24 cellular contexts compared by ENCODE assay signal in genomic region chr17:61238455-61238933, GRCh38.
A peak's percentile ranks its signal among the peaks of the same experiment; 100 is the strongest.
DNase-seq lines count a peak whose midpoint lies in the region; ATAC-seq and TF ChIP-seq lines count a peak whose summit lies in the region.
"Had no signal": no experiment of that assay in that cellular context is flagged by ENCODE, and none has a peak within 500 bp of the region (broad histone marks: within the 10 kb centered on the region; RNA-seq: fewer than 3 reads in every experiment).

No MANE protein-coding gene starts in this region.

- H3K56ac ChIP-seq in IMR-90 (ENCODE audit: extremely low read depth, insufficient read depth, low read length), result no peak overlapping the region

- 0 out of 3 replicates have a peak overlapping the region, but pooled peaks have one; percentile 54 for H2BK15ac ChIP-seq in IMR-90 (ENCODE audit: low read depth, low read length)

- POLR2A ChIA-PET in IMR-90 (lab: Charles Lee; ENCODE audit: unreplicated experiment), result interaction anchor here (0.7 kb wide), 1 partner anchor 48 kb away, joined by 3 read pairs; no protein-coding TSS in a partner anchor

- H2AK9ac ChIP-seq in IMR-90 (replicated peaks; ENCODE audit: low read depth, low read length, poor library complexity), result no peak overlapping the region

- no peak overlapping the region; the same call in 1 of the 2 replicates for H3K14ac ChIP-seq in IMR-90 (replicated peaks; ENCODE audit: low read depth, low read length)

- no peaks in the 10 kb centered on the region for H3K27me3 Mint-ChIP-seq in effector memory CD8-positive, alpha-beta T cell
- H3K27me3 Mint-ChIP-seq: progenitor cell of endocrine pancreas had no signal

- H3K23ac ChIP-seq in IMR-90 (ENCODE audit: low read depth, low read length), result peak overlapping the region; percentile 33; the same call in 1 of the 2 replicates

- no peak overlapping the region for H2BK5ac ChIP-seq in IMR-90 (ENCODE audit: low read depth, low read length, poor library complexity, severe bottlenecking)

- peak overlapping the region; percentile 6; the same call in 1 of the 2 replicates for H4K5ac ChIP-seq in IMR-90 (ENCODE audit: low read depth, low read length)

- no peaks in the 10 kb centered on the region for H3K27me3 ChIP-seq in IMR-90 (ENCODE audit: control insufficient read depth, insufficient read depth, low read length)
- no peaks in the 10 kb centered on the region for H3K27me3 ChIP-seq in adrenal gland
- no peaks in the 10 kb centered on the region for H3K27me3 ChIP-seq in psoas muscle (ENCODE audit: insufficient read depth in 3 of 3, low read length in 2 of 3)
- H3K27me3 ChIP-seq: ascending aorta, upper lobe of left lung had no signal

- no peaks in the 10 kb centered on the region for H3K36me3 Mint-ChIP-seq in effector memory CD8-positive, alpha-beta T cell (ENCODE audit: insufficient read depth)

- no peak overlapping the region for H2AFZ ChIP-seq in IMR-90 (replicated peaks; ENCODE audit: low read length, poor library complexity)

- H3K9ac ChIP-seq in IMR-90 (ENCODE audit: low read depth, low read length), result no peak overlapping the region

- in situ Hi-C loops in Caki2 (cut with HindIII; ENCODE audit: low pct_unique_long_range_greater_than_20kb, low sequenced_read_pairs) (no loop called here), IMR-90 (cut with MboI; ENCODE audit: low sequenced_read_pairs) (no loop called here)

- intact Hi-C loops in IMR-90 (cut with micrococcal nuclease) (no loop called here), adrenal gland (cut with DNase I) (no loop called here), psoas muscle (cut with DNase I) (no loop called here)

- H4K8ac ChIP-seq in IMR-90 (ENCODE audit: low read depth in 2 of 2, low read length in 2 of 2), result peak overlapping the region; percentile 46 to 74; a peak in 1 of 4 replicates

- H4K20me1 ChIP-seq in IMR-90 (ENCODE audit: insufficient read depth, low read length), result no peaks in the 10 kb centered on the region

- dilution Hi-C loops in IMR-90 (cut with HindIII; ENCODE audit: low sequenced_read_pairs, unreplicated experiment), result no loop called here

- peaks cover 17% of the 10 kb centered on the region for H3K4me1 ChIP-seq in IMR-90 (ENCODE audit: control insufficient read depth, insufficient read depth, low read length)
- H3K4me1 ChIP-seq in adrenal gland (replicated peaks in 1 of 2), result peaks cover 7 to 12% of the 10 kb centered on the region in 2 donors
- H3K4me1 ChIP-seq in psoas muscle, result peaks cover 13% of the 10 kb centered on the region

- DNase-seq in Caki2 (ENCODE audit: low read depth), result peak; percentile 27
- DNase-seq in IMR-90, result no peak
- DNase-seq in adrenal gland, result peak in 3 of 7 donors; percentile 14 to 50 (median 23)
- no peak for DNase-seq in psoas muscle
- no peak for DNase-seq in effector memory CD8-positive, alpha-beta T cell
- no peak for DNase-seq in A172 (ENCODE audit: low spot score)
- DNase-seq: activated CD4-positive, alpha-beta T cell treated with anti-CD3 and anti-CD28 coated beads, Interleukin-2, amount 50 U/mL, for 4 hours; activated naive CD4-positive, alpha-beta T cell treated with anti-CD3 and anti-CD28 coated beads, Interleukin-2, amount 50 U/mL, for 16 hours; activated T-cell treated with anti-CD3 and anti-CD28 coated beads for 4 hours; Kasumi-1; NCI-H1092; NCI-H2081 treated with DMSO at 0.1 percent for 48 hours; NCI-H510A; SIG-M5; stimulated activated CD4-positive, alpha-beta T cell treated with anti-CD3 and anti-CD28 coated beads, Interleukin-2, amount 100 ng/mL, for 48 hours; stimulated activated naive CD4-positive, alpha-beta T cell treated with Interleukin-2 at 50 U/mL for 16 hours; upper lobe of left lung; WERI-Rb-1 had no signal

- H3K4me3 ChIP-seq in IMR-90 (ENCODE audit: insufficient read depth, low read depth, low read length), result no peak overlapping the region
- no peak overlapping the region for H3K4me3 ChIP-seq in adrenal gland
- H3K4me3 ChIP-seq in psoas muscle, result no peak overlapping the region
- H3K4me3 ChIP-seq: ascending aorta, smooth muscle cell, upper lobe of left lung had no signal

- no CpG with 5 or more reads among the region's 6 CpGs for WGBS in IMR-90 (ENCODE audit: extremely low coverage in 2 of 2, insufficient read length in 1 of 2), 2 experiments
- 39 to 56% (median 45%) methylated on average over 6 of the region's 6 CpGs for WGBS in adrenal gland, 4 donors
- WGBS in psoas muscle, 3 donors, result 23 to 37% (median 23%) methylated on average over 6 of the region's 6 CpGs

- no peak for TF ChIP-seq CTCF in IMR-90 (conservative IDR thresholded peaks at IDR 0.05; ENCODE audit: low read depth, low read length)
- TF ChIP-seq CTCF in adrenal gland (IDR thresholded peaks at IDR 0.05), result no peak
- TF ChIP-seq CTCF in psoas muscle (IDR thresholded peaks at IDR 0.05), result no peak

- ATAC-seq in IMR-90 (ENCODE audit: low read depth), result no peak
- peak; percentile 42 to 86 (median 78) for ATAC-seq in psoas muscle
- ATAC-seq in effector memory CD8-positive, alpha-beta T cell (replicated peaks), result no peak
- ATAC-seq in HG02884 (IDR thresholded peaks at IDR 0.05; ENCODE audit: unreplicated experiment), result no peak

- peak overlapping the region; percentile 9; the same call in 1 of the 2 replicates for H3K18ac ChIP-seq in IMR-90 (ENCODE audit: low read depth, low read length)

- TF ChIP-seq POLR2A in IMR-90 (IDR thresholded peaks at IDR 0.05; ENCODE audit: low read depth, low read length) (no peak), adrenal gland (IDR thresholded peaks at IDR 0.05) (no peak)

- TF ChIP-seq RAD21 in IMR-90 (IDR thresholded peaks at IDR 0.05; ENCODE audit: low read length), result no peak

- no peak overlapping the region for H3K4me3 Mint-ChIP-seq in effector memory CD8-positive, alpha-beta T cell
- H3K4me3 Mint-ChIP-seq: neural crest cell had no signal

- CTCF ChIA-PET in IMR-90 (lab: Yijun Ruan, JAX), result interaction anchor here (0.6 to 1.2 kb wide), 2 partner anchors 11 to 186 kb away, joined by 4 read pairs; no protein-coding TSS in a partner anchor

- peak overlapping the region; percentile 60 for H3K4ac ChIP-seq in IMR-90 (ENCODE audit: low read depth, low read length)

- peak overlapping the region; percentile 33 for H2BK20ac ChIP-seq in IMR-90 (ENCODE audit: low read depth, low read length)

- H3K36me3 ChIP-seq in IMR-90 (ENCODE audit: control insufficient read depth, insufficient read depth, low read length) (no peaks in the 10 kb centered on the region), adrenal gland (replicated peaks in 1 of 2) (no peaks in the 10 kb centered on the region), psoas muscle (ENCODE audit: insufficient read depth in 1 of 2, low read depth in 1 of 2) (no peaks in the 10 kb centered on the region)
- H3K36me3 ChIP-seq: ascending aorta, upper lobe of left lung, WERI-Rb-1 had no signal

- H3K9me3 ChIP-seq in IMR-90 (ENCODE audit: control insufficient read depth, insufficient read depth, low read length) (no peaks in the 10 kb centered on the region), adrenal gland (replicated peaks in 1 of 3) (no peaks in the 10 kb centered on the region), psoas muscle (no peaks in the 10 kb centered on the region)
- H3K9me3 ChIP-seq: ascending aorta, upper lobe of left lung had no signal

- no peaks in the 10 kb centered on the region for H3K4me1 Mint-ChIP-seq in effector memory CD8-positive, alpha-beta T cell (ENCODE audit: low read depth in 2 of 2)

- H2BK120ac ChIP-seq in IMR-90 (ENCODE audit: low read depth, low read length), result peak overlapping the region; percentile 59; the same call in 1 of the 2 replicates

- peak overlapping the region; percentile 93 for H2AK5ac ChIP-seq in IMR-90 (ENCODE audit: low read depth, low read length)

- H3K4me2 ChIP-seq in IMR-90 (ENCODE audit: low read depth, low read length), result no peak overlapping the region
- H3K4me2 ChIP-seq: smooth muscle cell had no signal

- peaks cover 6% of the 10 kb centered on the region; the same call in 1 of the 2 replicates for H3K9me1 ChIP-seq in IMR-90 (ENCODE audit: insufficient read depth, low read length)

- no peak overlapping the region for H3K27ac ChIP-seq in IMR-90 (ENCODE audit: insufficient read depth, low read length)
- peak overlapping the region in 4 of 5 donors; percentile 8 to 68 (median 55) for H3K27ac ChIP-seq in adrenal gland
- peak overlapping the region; percentile 71 for H3K27ac ChIP-seq in psoas muscle
- H3K27ac ChIP-seq: ascending aorta, WERI-Rb-1 had no signal

- no peaks in the 10 kb centered on the region for H3K9me3 Mint-ChIP-seq in effector memory CD8-positive, alpha-beta T cell
- H3K9me3 Mint-ChIP-seq: neural crest cell; T-helper 1 cell treated with Interleukin-12 subunit alpha and Interleukin-12 subunit beta and Interleukin-4 antibody, amounts not matched to agents 30 μg/mL and 1 μg/mL, for 36 hours had no signal

- no TSS peak for BruUV-seq in IMR-90 (replicated peaks; lab: Mats Ljungman, UMichigan)

- H3K79me1 ChIP-seq in IMR-90 (ENCODE audit: low read depth in 1 of 2, low read length in 2 of 2), result peaks cover 0 to 4% of the 10 kb centered on the region in 2 experiments; a peak in 1 of 4 replicates

- peak overlapping the region; percentile 46; the same call in 1 of the 2 replicates for H4K91ac ChIP-seq in IMR-90 (ENCODE audit: insufficient read depth, low read depth, low read length)

- no peak overlapping the region for H3K27ac Mint-ChIP-seq in effector memory CD8-positive, alpha-beta T cell
- H3K27ac Mint-ChIP-seq: progenitor cell of endocrine pancreas had no signal

TF ChIP-seq in IMR-90, 13 proteins besides CTCF, POLR2A, EP300 and RAD21 (continues in another document):
- TF ChIP-seq MAFK (IDR thresholded peaks at IDR 0.05; ENCODE audit: low read depth, low read length), result no peak
- no peak for TF ChIP-seq MXI1 (IDR thresholded peaks at IDR 0.05; ENCODE audit: borderline replicate concordance, low read depth, low read length)
- no peak for TF ChIP-seq NFE2L2 (IDR thresholded peaks at IDR 0.05; ENCODE audit: low read depth, low read length)
- TF ChIP-seq MAZ (IDR thresholded peaks at IDR 0.05; ENCODE audit: borderline replicate concordance, low read depth, low read length), result no peak
- TF ChIP-seq USF2 (IDR thresholded peaks at IDR 0.05; ENCODE audit: low read depth, low read length), result no peak
- TF ChIP-seq SMC3 (IDR thresholded peaks at IDR 0.05; ENCODE audit: low read depth, low read length), result no peak
- no peak for TF ChIP-seq CHD1 (IDR thresholded peaks at IDR 0.05; ENCODE audit: low read depth, low read length)

Comparison
In these comparisons a context has a peak if more than half of its experiments do, and no peak if none do; other contexts are left out.
1. ATAC-seq: peak in psoas muscle (4 of 4); none in IMR-90 (single experiment), effector memory CD8-positive, alpha-beta T cell (single experiment) and HG02884 (single experiment).